In the genomic region with DNA sequence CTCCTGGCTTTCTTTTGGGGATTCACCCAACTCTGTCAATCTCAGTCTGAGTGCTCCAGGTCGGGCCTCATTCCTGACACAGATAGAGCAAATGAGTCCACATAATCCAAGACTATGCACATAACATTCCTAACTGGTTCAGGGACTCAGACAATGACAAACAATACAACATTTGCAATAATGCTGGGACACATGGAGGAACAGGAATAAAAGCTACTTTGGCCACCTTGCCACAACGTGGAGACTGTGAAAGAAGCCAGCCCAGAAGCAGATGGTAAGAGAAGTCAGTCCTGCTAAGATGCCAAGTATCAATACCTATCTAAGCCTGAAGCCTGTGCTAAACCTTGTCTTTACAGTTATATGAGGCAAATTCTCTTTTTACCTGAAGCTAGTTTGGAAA, we compare ENCODE assay signal across 19 cellular contexts. TPM values are rescaled to one million over a fixed set of nuclear protein-coding genes. Genes with fewer than 3 reads are reported as not detected.
DNase-seq lines count a peak whose midpoint lies in the region; ATAC-seq, FAIRE-seq and TF ChIP-seq lines count a peak whose summit lies in the region.
"Had no signal": no experiment of that assay in that cellular context is flagged by ENCODE, and none has a peak within 500 bp of the region (broad histone marks: within the 10 kb centered on the region; RNA-seq: fewer than 3 reads in every experiment).

No MANE protein-coding gene starts in this region.

- no peak overlapping the region for H3K23ac ChIP-seq in mesenchymal stem cell (ENCODE audit: low read length in 2 of 2)

- peaks cover 12% of the 10 kb centered on the region for H3K36me3 Mint-ChIP-seq in activated T-cell treated with anti-CD3 and anti-CD28 coated beads, Interleukin-2, amount 50 U/mL, for 24 hours (ENCODE audit: low read depth)
- no peaks in the 10 kb centered on the region for H3K36me3 Mint-ChIP-seq in GM23338 (ENCODE audit: low read depth)
- peaks cover 6% of the 10 kb centered on the region for H3K36me3 Mint-ChIP-seq in astrocyte (ENCODE audit: low read depth, unreplicated experiment)
- no peaks in the 10 kb centered on the region for H3K36me3 Mint-ChIP-seq in neural crest cell (ENCODE audit: low read depth)
- H3K36me3 Mint-ChIP-seq in neural progenitor cell: peaks cover 14% of the 10 kb centered on the region

- H4K91ac ChIP-seq in mesenchymal stem cell (ENCODE audit: low read length): no peak overlapping the region

- no peaks in the 10 kb centered on the region for H3K27me3 ChIP-seq in GM23338 (ENCODE audit: insufficient read depth)
- no peaks in the 10 kb centered on the region for H3K27me3 ChIP-seq in astrocyte (ENCODE audit: insufficient read depth, low read length)
- H3K27me3 ChIP-seq in mesenchymal stem cell (ENCODE audit: control insufficient read depth in 1 of 2, insufficient read depth in 1 of 2, low read length in 2 of 2): no peaks in the 10 kb centered on the region
- H3K27me3 ChIP-seq in neural progenitor cell: no peaks in the 10 kb centered on the region

- no peak overlapping the region for H3K9ac ChIP-seq in astrocyte (ENCODE audit: low read length)
- H3K9ac ChIP-seq in mesenchymal stem cell (ENCODE audit: low read length): no peak overlapping the region
- H3K9ac ChIP-seq in neural progenitor cell: no peak overlapping the region
- H3K9ac ChIP-seq: KMS-11 had no signal

- no peak overlapping the region for H2BK120ac ChIP-seq in mesenchymal stem cell (ENCODE audit: low read depth, low read length)

- H3K79me1 ChIP-seq in mesenchymal stem cell (replicated peaks; ENCODE audit: low read length, poor library complexity, severe bottlenecking): peaks cover 21% of the 10 kb centered on the region

- no peak overlapping the region for H3K14ac ChIP-seq in mesenchymal stem cell (ENCODE audit: low read length in 2 of 2)

- H2BK12ac ChIP-seq in mesenchymal stem cell (ENCODE audit: low read length in 2 of 2): no peak overlapping the region

- H3K9me3 Mint-ChIP-seq in activated T-cell treated with anti-CD3 and anti-CD28 coated beads, Interleukin-2, amount 50 U/mL, for 24 hours: no peaks in the 10 kb centered on the region
- H3K9me3 Mint-ChIP-seq in GM23338 (no peaks in the 10 kb centered on the region), astrocyte (ENCODE audit: unreplicated experiment) (no peaks in the 10 kb centered on the region), neural crest cell (no peaks in the 10 kb centered on the region), neural progenitor cell (peaks cover 2% of the 10 kb centered on the region)

- DNase-seq in activated T-cell treated with anti-CD3 and anti-CD28 coated beads, Interleukin-2, amount 50 U/mL, for 24 hours: no peak
- DNase-seq in activated T-cell treated with anti-CD3 and anti-CD28 coated beads for 4 hours: no peak
- no peak for DNase-seq in GM23338 (ENCODE audit: low spot score)
- DNase-seq in astrocyte (ENCODE audit: low read depth): no peak
- no peak for DNase-seq in neural crest cell (ENCODE audit: low read depth, low spot score)
- no peak for DNase-seq in mesenchymal stem cell
- DNase-seq in lower leg skin (ENCODE audit: low spot score in 2 of 2): no peak
- DNase-seq in neural progenitor cell (ENCODE audit: low spot score): no peak
- DNase-seq: Caco-2, DMS53, NCI-H1048, NCI-H146, NCI-H2081, NCI-H510A treated with DMSO at 0.1 percent for 48 hours, Right ventricle myocardium superior had no signal

- no peak overlapping the region; the same call in 1 of the 2 replicates for H3K27ac ChIP-seq in GM23338 (ENCODE audit: low read depth)
- H3K27ac ChIP-seq in astrocyte (ENCODE audit: low read depth, low read length): no peak overlapping the region
- no peak overlapping the region for H3K27ac ChIP-seq in mesenchymal stem cell (ENCODE audit: low read length, poor library complexity, severe bottlenecking)
- no peak overlapping the region for H3K27ac ChIP-seq in neural progenitor cell
- H3K27ac ChIP-seq: A549, KMS-11 had no signal

- H4K20me1 ChIP-seq in GM23338 (replicated peaks; ENCODE audit: insufficient read depth) (peaks cover 76% of the 10 kb centered on the region), astrocyte (ENCODE audit: insufficient read depth, low read length) (peaks cover 96% of the 10 kb centered on the region), neural progenitor cell (ENCODE audit: low read depth) (peaks cover 91% of the 10 kb centered on the region)

- H3K4me1 ChIP-seq in GM23338 (ENCODE audit: insufficient read depth) (0 out of 2 replicates have a peak, but pooled peaks cover 9% of the 10 kb centered on the region), astrocyte (ENCODE audit: insufficient read depth, low read length) (peaks cover 3% of the 10 kb centered on the region), mesenchymal stem cell (ENCODE audit: control insufficient read depth, insufficient read depth, low read depth, low read length) (peaks cover 2% of the 10 kb centered on the region), neural progenitor cell (no peaks in the 10 kb centered on the region)

- H2AFZ ChIP-seq in GM23338 (no peak overlapping the region), astrocyte (ENCODE audit: low read depth, low read length) (no peak overlapping the region), mesenchymal stem cell (ENCODE audit: low read depth, low read length) (no peak overlapping the region), neural progenitor cell (replicated peaks) (no peak overlapping the region)

- FAIRE-seq in astrocyte (lab: Jason Lieb, UNC): no peak
- FAIRE-seq: A549, GM19239 had no signal

- H2BK15ac ChIP-seq in mesenchymal stem cell (ENCODE audit: low read depth, poor library complexity, severe bottlenecking): no peak overlapping the region

- 100% methylated on average over 2 of the region's 2 CpGs for WGBS in mesenchymal stem cell
- 78 to 79% methylated on average over 2 of the region's 2 CpGs for WGBS in lower leg skin, 2 donors

- intact Hi-C loops in lower leg skin (cut with DNase I; ENCODE audit: low total_unique reads): no loop called here

- H3K4ac ChIP-seq in mesenchymal stem cell (ENCODE audit: low read depth in 1 of 2, low read length in 2 of 2): no peak overlapping the region

- H4K8ac ChIP-seq in mesenchymal stem cell (ENCODE audit: low read length): no peak overlapping the region

- H3K36me3 ChIP-seq in GM23338 (ENCODE audit: insufficient read depth) (no peaks in the 10 kb centered on the region), astrocyte (ENCODE audit: insufficient read depth, low read length) (no peaks in the 10 kb centered on the region), mesenchymal stem cell (ENCODE audit: control insufficient read depth in 1 of 2, insufficient read depth in 2 of 2, low read depth in 1 of 2, low read length in 2 of 2) (no peaks in the 10 kb centered on the region), neural progenitor cell (no peaks in the 10 kb centered on the region)

- no peaks in the 10 kb centered on the region for H3K9me3 ChIP-seq in astrocyte (ENCODE audit: insufficient read depth, low read depth, low read length)
- H3K9me3 ChIP-seq in mesenchymal stem cell (ENCODE audit: control insufficient read depth, low read length): no peaks in the 10 kb centered on the region
- H3K9me3 ChIP-seq in neural progenitor cell (ENCODE audit: low read depth): no peaks in the 10 kb centered on the region
- H3K9me3 ChIP-seq: A549, Caco-2 had no signal

- H3K27me3 Mint-ChIP-seq in activated T-cell treated with anti-CD3 and anti-CD28 coated beads, Interleukin-2, amount 50 U/mL, for 24 hours: no peaks in the 10 kb centered on the region
- peaks cover 5% of the 10 kb centered on the region for H3K27me3 Mint-ChIP-seq in GM23338 (ENCODE audit: insufficient read depth, low read depth, poor library complexity)
- no peaks in the 10 kb centered on the region for H3K27me3 Mint-ChIP-seq in astrocyte (ENCODE audit: low read depth, unreplicated experiment)
- H3K27me3 Mint-ChIP-seq in neural crest cell (ENCODE audit: low read depth): no peaks in the 10 kb centered on the region
- no peaks in the 10 kb centered on the region for H3K27me3 Mint-ChIP-seq in neural progenitor cell (ENCODE audit: insufficient read depth, low read depth)

- no peak; the same call in 2 of the 3 replicates for ATAC-seq in GM23338
- ATAC-seq: A549, Panc1 had no signal

- no peak overlapping the region for H2BK5ac ChIP-seq in mesenchymal stem cell (ENCODE audit: low read depth, low read length, poor library complexity, severe bottlenecking)

- peaks cover 82% of the 10 kb centered on the region for H3K4me1 Mint-ChIP-seq in activated T-cell treated with anti-CD3 and anti-CD28 coated beads, Interleukin-2, amount 50 U/mL, for 24 hours (ENCODE audit: low read depth)
- peaks cover 32% of the 10 kb centered on the region for H3K4me1 Mint-ChIP-seq in GM23338
- peaks cover 29% of the 10 kb centered on the region for H3K4me1 Mint-ChIP-seq in astrocyte (ENCODE audit: low read depth, unreplicated experiment)
- peaks cover 34% of the 10 kb centered on the region for H3K4me1 Mint-ChIP-seq in neural crest cell
- H3K4me1 Mint-ChIP-seq in neural progenitor cell: peaks cover 8% of the 10 kb centered on the region

- no peaks in the 10 kb centered on the region for H3K9me2 ChIP-seq in GM23338 (ENCODE audit: insufficient read depth)

- H3K79me2 ChIP-seq in GM23338 (replicated peaks; ENCODE audit: insufficient read depth): peaks cover 100% of the 10 kb centered on the region
- H3K79me2 ChIP-seq in astrocyte (ENCODE audit: insufficient read depth, low read length): peaks cover 96% of the 10 kb centered on the region
- H3K79me2 ChIP-seq in neural progenitor cell (ENCODE audit: low read depth): peaks cover 96% of the 10 kb centered on the region

- no peak overlapping the region for H3K18ac ChIP-seq in mesenchymal stem cell (ENCODE audit: low read depth in 1 of 2, low read length in 2 of 2)

- no peak overlapping the region for H3K4me3 Mint-ChIP-seq in activated T-cell treated with anti-CD3 and anti-CD28 coated beads, Interleukin-2, amount 50 U/mL, for 24 hours
- no peak overlapping the region for H3K4me3 Mint-ChIP-seq in GM23338
- no peak overlapping the region for H3K4me3 Mint-ChIP-seq in astrocyte (ENCODE audit: unreplicated experiment)
- no peak overlapping the region for H3K4me3 Mint-ChIP-seq in neural crest cell
- no peak overlapping the region for H3K4me3 Mint-ChIP-seq in neural progenitor cell

- no peak for TF ChIP-seq CTCF in GM23338 (conservative IDR thresholded peaks at IDR 0.05; ENCODE audit: low read depth in 2 of 2)
- TF ChIP-seq CTCF in astrocyte (IDR thresholded peaks at IDR 0.05; ENCODE audit: insufficient read depth, low read depth, low read length): no peak
- no peak for TF ChIP-seq CTCF in neural crest cell (conservative IDR thresholded peaks at IDR 0.05)
- TF ChIP-seq CTCF in lower leg skin (IDR thresholded peaks at IDR 0.05): no peak
- no peak for TF ChIP-seq CTCF in neural progenitor cell (IDR thresholded peaks at IDR 0.05)

- no peaks in the 10 kb centered on the region for H3F3A ChIP-seq in GM23338 (replicated peaks; ENCODE audit: low read depth)
- H3F3A ChIP-seq in neural progenitor cell (ENCODE audit: low read depth): no peaks in the 10 kb centered on the region

- TF ChIP-seq POLR2A in lower leg skin (IDR thresholded peaks at IDR 0.05): no peak

- no peak overlapping the region for H3K4me2 ChIP-seq in GM23338
- H3K4me2 ChIP-seq in astrocyte (ENCODE audit: low read length): no peak overlapping the region
- H3K4me2 ChIP-seq in mesenchymal stem cell (ENCODE audit: low read length, poor library complexity, severe bottlenecking): no peak overlapping the region
- no peak overlapping the region for H3K4me2 ChIP-seq in neural progenitor cell
- H3K4me2 ChIP-seq: A549, KMS-11 had no signal

- no peak overlapping the region for H2AK5ac ChIP-seq in mesenchymal stem cell (ENCODE audit: low read length, severe bottlenecking)

- peak overlapping the region; percentile 47 for H3K27ac Mint-ChIP-seq in activated T-cell treated with anti-CD3 and anti-CD28 coated beads, Interleukin-2, amount 50 U/mL, for 24 hours
- H3K27ac Mint-ChIP-seq in GM23338 (peak overlapping the region; percentile 24; the same call in 1 of the 2 replicates), astrocyte (ENCODE audit: unreplicated experiment) (peak overlapping the region; percentile 12), neural crest cell (ENCODE audit: unreplicated experiment) (peak overlapping the region; percentile 27), neural progenitor cell (no peak overlapping the region)

- no peak overlapping the region for H3K4me3 ChIP-seq in GM23338
- no peak overlapping the region for H3K4me3 ChIP-seq in astrocyte (ENCODE audit: insufficient read depth, low read depth, low read length)
- H3K4me3 ChIP-seq in mesenchymal stem cell (ENCODE audit: insufficient read depth in 1 of 2, low read depth in 1 of 2, low read length in 2 of 2): no peak overlapping the region
- no peak overlapping the region for H3K4me3 ChIP-seq in lower leg skin (ENCODE audit: low read depth, poor library complexity, severe bottlenecking)
- H3K4me3 ChIP-seq in neural progenitor cell: no peak overlapping the region
- H3K4me3 ChIP-seq: A549 had no signal

RNA-seq across cellular contexts. Expression of gene GLG1, which starts 39.0 kb away (rescaled TPM):
- 211 and 226 TPM in 2 replicates for total RNA-seq in GM23338 (2014; rRNA removed; shearing (Covaris generic))
- 58.8 and 61.2 TPM in 2 replicates for polyA plus RNA-seq in GM23338 (2016; fragmentation: Nextera tagmentation; extraction: Ambion mirVana)
- total RNA-seq in astrocyte (153 and 182 TPM in 2 replicates), neural crest cell (114 and 117 TPM in 2 replicates), lower leg skin (100 to 1,000 TPM in 2 of 4 donors, 10 to 100 TPM in 2; 64.7 to 113 (median 92.5) TPM), neural progenitor cell (ENCODE audit: low replicate concordance) (117 and 138 TPM in 2 replicates)
- polyA plus RNA-seq in mesenchymal stem cell (2013, experiment 1 of 2): 117 TPM
- 111 TPM for polyA plus RNA-seq in mesenchymal stem cell (2013, experiment 2 of 2)
